ENCODE assay signal across 9 cellular contexts in the genomic region with DNA sequence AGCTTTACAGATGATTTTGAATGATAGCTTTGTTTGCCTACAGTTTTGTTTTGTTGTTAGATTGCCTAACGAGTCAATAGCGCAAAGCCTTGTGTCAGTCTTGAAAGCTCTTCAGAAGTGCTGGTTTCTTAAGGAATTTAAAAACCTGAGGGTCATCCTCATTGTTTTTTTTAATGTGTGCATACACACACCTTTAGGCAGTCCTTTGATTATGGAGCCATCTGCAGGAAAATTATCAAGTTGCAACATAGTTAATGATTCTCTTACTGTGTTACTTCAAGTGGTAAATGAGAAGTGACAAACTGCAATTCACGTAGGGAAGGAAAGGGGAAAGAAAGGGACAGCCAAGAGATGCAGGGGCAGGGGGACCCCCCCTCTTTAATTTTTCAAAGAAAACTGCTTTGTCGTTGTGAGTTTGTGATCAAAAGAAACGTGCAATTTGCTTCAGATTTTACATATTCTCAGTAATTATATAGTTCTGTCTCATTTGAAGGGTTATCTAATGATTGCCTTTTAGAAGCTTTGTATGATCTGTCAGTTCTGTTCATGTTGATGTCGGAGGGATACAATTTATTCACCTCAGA.
DNase-seq lines count a peak whose midpoint lies in the region; ATAC-seq and TF ChIP-seq lines count a peak whose summit lies in the region.
"Had no signal": no experiment of that assay in that cellular context is flagged by ENCODE, and none has a peak within 500 bp of the region (broad histone marks: within the 10 kb centered on the region; RNA-seq: fewer than 3 reads in every experiment).

No MANE protein-coding gene starts in this region.

- H3K36me3 ChIP-seq in sigmoid colon = no peaks in the 10 kb centered on the region

- WGBS in sigmoid colon, 2 donors = 14 to 42% methylated on average over 6 of the region's 6 CpGs

- no peaks in the 10 kb centered on the region for H3K9me3 ChIP-seq in sigmoid colon

- intact Hi-C loops in sigmoid colon (cut with DNase I) = loop anchor here (5.0 to 10.0 kb wide), 2 partner anchors 297 to 719 kb away; a partner anchor contains a TSS

- no peak for TF ChIP-seq EP300 in sigmoid colon (IDR thresholded peaks at IDR 0.05)

- no peak for ATAC-seq in HG03565 (IDR thresholded peaks at IDR 0.05; ENCODE audit: unreplicated experiment)

- no peak overlapping the region for H3K4me3 ChIP-seq in sigmoid colon
- H3K4me3 ChIP-seq: SK-N-MC had no signal

- H3K27me3 ChIP-seq in sigmoid colon = no peaks in the 10 kb centered on the region

- no peak for TF ChIP-seq POLR2A in sigmoid colon (IDR thresholded peaks at IDR 0.05)

- H3K4me1 ChIP-seq in sigmoid colon = peaks cover 0 to 58% (median 31%) of the 10 kb centered on the region in 4 donors

- DNase-seq in G401 (ENCODE audit: low spot score) = peak; percentile 81
- peak; percentile 53 for DNase-seq in KBM-7
- DNase-seq in SK-N-DZ (ENCODE audit: low spot score) = peak; percentile 33
- DNase-seq in globus pallidus (ENCODE audit: low spot score) = peak; percentile 74
- no peak for DNase-seq in sigmoid colon
- DNase-seq in NCI-H446 treated with DMSO at 0.1 percent for 48 hours (lab: John Stamatoyannopoulos, UW) = no peak
- no peak for DNase-seq in cortex of kidney (lab: John Stamatoyannopoulos, UW)

- H3K27ac ChIP-seq in sigmoid colon = no peak overlapping the region
- H3K27ac ChIP-seq: SK-N-MC had no signal

- in situ Hi-C loops in G401 (cut with HindIII; ENCODE audit: low sequenced_read_pairs) (no loop called here), KBM-7 (cut with MboI; ENCODE audit: low pct_unique_long_range_greater_than_20kb, low sequenced_read_pairs) (no loop called here)

- TF ChIP-seq CTCF in sigmoid colon (IDR thresholded peaks at IDR 0.05) = peak in 3 of 4 experiments; percentile 32 to 47 (median 46)

Comparison
In these comparisons a context has a peak if more than half of its experiments do, and no peak if none do; other contexts are left out.
1. DNase-seq: peak in G401 (single experiment), KBM-7 (single experiment), SK-N-DZ (single experiment) and globus pallidus (single experiment); none in sigmoid colon (single experiment), NCI-H446 treated with DMSO at 0.1 percent for 48 hours (single experiment) and cortex of kidney (single experiment).